16 cellular contexts compared by ENCODE assay signal in the genomic region with DNA sequence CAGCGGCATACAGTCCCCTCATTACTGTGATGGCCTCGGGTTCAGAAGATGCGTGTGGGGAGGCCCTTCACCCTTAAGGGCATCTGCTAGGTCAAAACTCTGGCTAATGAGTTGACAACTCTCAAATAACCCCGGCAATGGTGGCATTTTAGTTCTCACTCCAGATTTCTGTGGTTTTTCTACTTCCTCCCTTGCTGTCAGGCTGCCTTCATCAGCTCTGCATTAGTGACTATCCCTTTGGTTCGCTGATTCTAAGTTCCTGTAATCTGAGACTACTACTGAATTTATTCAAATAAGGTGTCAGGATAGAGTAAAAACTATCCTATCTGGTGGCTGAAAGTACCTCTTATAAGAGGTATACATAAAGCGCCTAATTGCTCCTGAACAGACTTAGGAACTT.
DNase-seq lines count a peak whose midpoint lies in the region; ATAC-seq and TF ChIP-seq lines count a peak whose summit lies in the region.
"Had no signal": no experiment of that assay in that cellular context is flagged by ENCODE, and none has a peak within 500 bp of the region (broad histone marks: within the 10 kb centered on the region; RNA-seq: fewer than 3 reads in every experiment).

No MANE protein-coding gene starts in this region.

- POLR2A ChIA-PET in MCF 10A (lab: Yijun Ruan, JAX) = interaction anchor here (0.6 kb wide), 1 partner anchor 384 kb away, joined by 3 read pairs; no protein-coding TSS in a partner anchor
- POLR2A ChIA-PET in OCI-LY7 (lab: Charles Lee) = no interaction called here

- no peak overlapping the region for H3K4me3 Mint-ChIP-seq in MCF 10A (ENCODE audit: unreplicated experiment)

- CTCF ChIA-PET in MCF 10A (lab: Yijun Ruan, JAX) = interaction anchor here (0.6 kb wide), 1 partner anchor 89 kb away, joined by 4 read pairs; no protein-coding TSS in a partner anchor
- CTCF ChIA-PET in OCI-LY7 (lab: Charles Lee; ENCODE audit: unreplicated experiment) = no interaction called here

- peak; percentile 1 for DNase-seq in MCF 10A (ENCODE audit: unreplicated experiment)
- no peak for DNase-seq in breast epithelium (ENCODE audit: low spot score in 2 of 2)
- DNase-seq in OCI-LY7 (ENCODE audit: low spot score) = peak; percentile 14
- DNase-seq in uterus = no peak
- no peak for DNase-seq in activated naive CD4-positive, alpha-beta T cell treated with anti-CD3 and anti-CD28 coated beads, Interleukin-2, amount 50 U/mL, for 16 hours
- DNase-seq in globus pallidus (ENCODE audit: low spot score) = no peak
- no peak for DNase-seq in GM19238 (ENCODE audit: insufficient read length, low spot score)
- DNase-seq: activated CD4-positive, alpha-beta T cell treated with anti-CD3 and anti-CD28 coated beads for 1 hour; DMS53; GM23248; NCI-H446 treated with DMSO at 0.1 percent for 48 hours; SHP77 treated with DMSO at 0.1 percent for 48 hours; tibial artery had no signal

- H3K9me3 ChIP-seq in breast epithelium (no peaks in the 10 kb centered on the region), OCI-LY7 (ENCODE audit: low read length) (no peaks in the 10 kb centered on the region), uterus (no peaks in the 10 kb centered on the region)
- H3K9me3 ChIP-seq: esophagus muscularis mucosa, right atrium auricular region, tibial artery had no signal

- no peak overlapping the region for H3K4me3 ChIP-seq in breast epithelium
- H3K4me3 ChIP-seq in OCI-LY7 (ENCODE audit: low read depth, low read length, poor library complexity, severe bottlenecking) = no peak overlapping the region
- H3K4me3 ChIP-seq in uterus = no peak overlapping the region
- H3K4me3 ChIP-seq: esophagus muscularis mucosa, GM23248, right atrium auricular region, tibial artery had no signal

- TF ChIP-seq CTCF in MCF 10A (IDR thresholded peaks at IDR 0.05; ENCODE audit: unreplicated experiment) (no peak), breast epithelium (IDR thresholded peaks at IDR 0.05) (no peak), OCI-LY7 (conservative IDR thresholded peaks at IDR 0.05; ENCODE audit: low read length) (no peak), uterus (IDR thresholded peaks at IDR 0.05) (no peak)

- H3K36me3 ChIP-seq in breast epithelium (no peaks in the 10 kb centered on the region), OCI-LY7 (ENCODE audit: insufficient read depth, low read length) (no peaks in the 10 kb centered on the region), uterus (no peaks in the 10 kb centered on the region)
- H3K36me3 ChIP-seq: esophagus muscularis mucosa, right atrium auricular region, tibial artery had no signal

- peak; percentile 84 for ATAC-seq in HG03139 (IDR thresholded peaks at IDR 0.05; ENCODE audit: unreplicated experiment)

- peaks cover 43% of the 10 kb centered on the region for H3K36me3 Mint-ChIP-seq in MCF 10A (ENCODE audit: insufficient read depth, unreplicated experiment)

- H4K20me1 ChIP-seq in OCI-LY7 (ENCODE audit: insufficient read depth, low read length) = no peaks in the 10 kb centered on the region

- H3K4me1 Mint-ChIP-seq in MCF 10A (ENCODE audit: insufficient read depth, unreplicated experiment) = peaks cover 5% of the 10 kb centered on the region

- H3K4me1 ChIP-seq in breast epithelium (no peaks in the 10 kb centered on the region), OCI-LY7 (ENCODE audit: insufficient read depth, low read length, poor library complexity, severe bottlenecking) (no peaks in the 10 kb centered on the region), uterus (peaks cover 0 to 5% of the 10 kb centered on the region in 2 donors)
- H3K4me1 ChIP-seq: right atrium auricular region had no signal

- no TSS peak for BruUV-seq in MCF 10A (replicated peaks; lab: Mats Ljungman, UMichigan)
- BruUV-seq in OCI-LY7 (replicated peaks; lab: Mats Ljungman, UMichigan) = no TSS peak

- H3K27ac Mint-ChIP-seq in MCF 10A (ENCODE audit: low read depth, unreplicated experiment) = no peak overlapping the region

- H3K27ac ChIP-seq in breast epithelium = no peak overlapping the region
- no peak overlapping the region for H3K27ac ChIP-seq in OCI-LY7 (ENCODE audit: low read depth, low read length, poor library complexity, severe bottlenecking)
- peak overlapping the region; percentile 4 to 57 for H3K27ac ChIP-seq in uterus
- H3K27ac ChIP-seq: esophagus muscularis mucosa, GM23248, right atrium auricular region, tibial artery had no signal

- no peak overlapping the region for H3K4me2 ChIP-seq in OCI-LY7 (ENCODE audit: low read length)

- no peaks in the 10 kb centered on the region for H3K9me3 Mint-ChIP-seq in MCF 10A (ENCODE audit: unreplicated experiment)

- H3K9me2 ChIP-seq in OCI-LY7 (ENCODE audit: insufficient read depth, low read length) = no peaks in the 10 kb centered on the region; the same call in 1 of the 2 replicates

- H3K27me3 ChIP-seq in breast epithelium (no peaks in the 10 kb centered on the region), uterus (no peaks in the 10 kb centered on the region)
- H3K27me3 ChIP-seq: esophagus muscularis mucosa, right atrium auricular region had no signal

- TF ChIP-seq POLR2A in breast epithelium (IDR thresholded peaks at IDR 0.05) (no peak), uterus (IDR thresholded peaks at IDR 0.05) (no peak)

- intact Hi-C loops in MCF 10A (cut with micrococcal nuclease) (no loop called here), breast epithelium (cut with DNase I; ENCODE audit: low total_unique reads) (no loop called here), OCI-LY7 (cut with micrococcal nuclease; ENCODE audit: unreplicated experiment) (no loop called here), uterus (cut with DNase I; ENCODE audit: low total_unique reads) (no loop called here)

- no peaks in the 10 kb centered on the region for H3K27me3 Mint-ChIP-seq in MCF 10A (ENCODE audit: insufficient read depth, unreplicated experiment)

- no peak overlapping the region for H2AFZ ChIP-seq in OCI-LY7 (ENCODE audit: low read length)
- H2AFZ ChIP-seq: GM23248 had no signal

- no peaks in the 10 kb centered on the region for H3K79me2 ChIP-seq in OCI-LY7 (ENCODE audit: insufficient read depth, low read depth, low read length)

Comparison
In these comparisons a context has a peak if more than half of its experiments do, and no peak if none do; other contexts are left out.
1. DNase-seq: peak in MCF 10A (single experiment) and OCI-LY7 (single experiment); none in breast epithelium (0 of 2), uterus (0 of 2), activated naive CD4-positive, alpha-beta T cell treated with anti-CD3 and anti-CD28 coated beads, Interleukin-2, amount 50 U/mL, for 16 hours (single experiment), globus pallidus (single experiment) and GM19238 (single experiment).
2. H3K27ac ChIP-seq: peak in uterus (2 of 2); none in breast epithelium (0 of 2) and OCI-LY7 (single experiment).